ENCODE assay signal across 8 cellular contexts in the genomic region with DNA sequence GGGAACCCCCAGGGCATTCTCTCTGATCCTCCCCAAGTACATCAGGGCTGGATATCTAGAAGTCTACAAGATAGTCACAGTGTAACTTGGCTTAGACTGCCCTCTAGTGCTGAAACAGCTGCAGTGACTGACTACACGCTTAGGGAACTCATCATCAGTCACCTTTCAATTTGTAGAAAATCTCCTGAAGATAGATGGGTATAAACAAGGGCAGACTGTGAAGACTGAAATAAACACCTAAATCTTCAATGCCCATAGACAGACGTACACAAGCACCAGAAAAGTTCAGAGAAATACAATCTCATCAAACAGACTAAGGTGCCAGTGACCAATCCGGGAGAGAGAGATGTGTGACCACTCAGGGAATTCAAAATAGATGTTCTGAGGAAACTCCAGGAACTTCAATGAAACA. TPM values are rescaled to one million over a fixed set of nuclear protein-coding genes. Genes with fewer than 3 reads are reported as not detected.
A peak's percentile ranks its signal among the peaks of the same experiment; 100 is the strongest.
DNase-seq lines count a peak whose midpoint lies in the region; ATAC-seq and TF ChIP-seq lines count a peak whose summit lies in the region.

No MANE protein-coding gene starts in this region.

- no peak overlapping the region for H3K4me3 ChIP-seq in GM12864 (ENCODE audit: low read depth, low read length)
- no peak overlapping the region for H3K4me3 ChIP-seq in endodermal cell (ENCODE audit: low read length)
- no peak overlapping the region for H3K4me3 ChIP-seq in mucosa of descending colon

- no peaks in the 10 kb centered on the region for H3K9me3 Mint-ChIP-seq in activated CD4-positive, alpha-beta T cell treated with anti-CD3 and anti-CD28 coated beads for 36 hours (ENCODE audit: low read depth)
- peaks cover 7% of the 10 kb centered on the region for H3K9me3 Mint-ChIP-seq in endodermal cell

- TF ChIP-seq CTCF in 22Rv1 (IDR thresholded peaks at IDR 0.05) (peak; percentile 98), GM12864 (IDR thresholded peaks at IDR 0.05; ENCODE audit: low read depth, low read length, missing control alignments) (peak; percentile 94), endodermal cell (conservative IDR thresholded peaks at IDR 0.05) (peak; percentile 98), mucosa of descending colon (IDR thresholded peaks at IDR 0.05) (peak; percentile 63)

- H3K27ac ChIP-seq in 22Rv1 (no peak overlapping the region), endodermal cell (ENCODE audit: low read depth, low read length) (no peak overlapping the region)

- H3K27ac Mint-ChIP-seq in activated CD4-positive, alpha-beta T cell treated with anti-CD3 and anti-CD28 coated beads for 36 hours: no peak overlapping the region
- peak overlapping the region; percentile 30 for H3K27ac Mint-ChIP-seq in endodermal cell

- H3K9ac ChIP-seq in endodermal cell (ENCODE audit: extremely low read depth, low read length, poor library complexity, severe bottlenecking): no peak overlapping the region

- H3K4me1 ChIP-seq in endodermal cell (ENCODE audit: control insufficient read depth, insufficient read depth, low read length): peaks cover 6% of the 10 kb centered on the region
- no peaks in the 10 kb centered on the region for H3K4me1 ChIP-seq in mucosa of descending colon (ENCODE audit: low read depth)

- CTCF ChIA-PET in activated CD4-positive, alpha-beta T cell treated with anti-CD3 and anti-CD28 coated beads for 36 hours (lab: Charles Lee): interaction anchor here (0.6 to 4.9 kb wide), 29 partner anchors 8 to 687 kb away, joined by 3 to 64 read pairs (median 4); no protein-coding TSS in a partner anchor

- POLR2A ChIA-PET in activated CD4-positive, alpha-beta T cell treated with anti-CD3 and anti-CD28 coated beads for 36 hours (lab: Charles Lee): no interaction called here

- peaks cover 47% of the 10 kb centered on the region for H3K36me3 Mint-ChIP-seq in activated CD4-positive, alpha-beta T cell treated with anti-CD3 and anti-CD28 coated beads for 36 hours (ENCODE audit: low read depth)
- H3K36me3 Mint-ChIP-seq in endodermal cell (ENCODE audit: low read depth): peaks cover 58% of the 10 kb centered on the region

- H3K27me3 ChIP-seq in endodermal cell (ENCODE audit: control insufficient read depth, insufficient read depth, low read length, poor library complexity, severe bottlenecking): no peaks in the 10 kb centered on the region

- no peak overlapping the region for H3K4me3 Mint-ChIP-seq in activated CD4-positive, alpha-beta T cell treated with anti-CD3 and anti-CD28 coated beads for 36 hours
- H3K4me3 Mint-ChIP-seq in endodermal cell: no peak overlapping the region

- WGBS in endodermal cell (ENCODE audit: insufficient coverage in 1 of 2, insufficient read length in 1 of 2), 2 experiments: 43% methylated on average over 3 of the region's 3 CpGs; no CpG with 5 or more reads in 1 of the 2 experiments

- no peaks in the 10 kb centered on the region for H3K27me3 Mint-ChIP-seq in activated CD4-positive, alpha-beta T cell treated with anti-CD3 and anti-CD28 coated beads for 36 hours
- no peaks in the 10 kb centered on the region for H3K27me3 Mint-ChIP-seq in endodermal cell (ENCODE audit: insufficient read depth)

- H3K36me3 ChIP-seq in endodermal cell (ENCODE audit: control insufficient read depth, insufficient read depth, low read length): peaks cover 61% of the 10 kb centered on the region
- no peaks in the 10 kb centered on the region for H3K36me3 ChIP-seq in mucosa of descending colon (ENCODE audit: low read depth)

- DNase-seq in GM12864 (ENCODE audit: low read depth) (peak; percentile 64), NCI-H345 (lab: John Stamatoyannopoulos, UW) (peak; percentile 40), endodermal cell (peak; percentile 86), mucosa of descending colon (peak in 1 of 3 donors; percentile 75), stromal cell of bone marrow (ENCODE audit: low read depth) (peak; percentile 52)
- DNase-seq in activated CD4-positive, alpha-beta T cell treated with anti-CD3 and anti-CD28 coated beads for 36 hours: peak; percentile 67

- no peaks in the 10 kb centered on the region for H3K4me1 Mint-ChIP-seq in activated CD4-positive, alpha-beta T cell treated with anti-CD3 and anti-CD28 coated beads for 36 hours
- peaks cover 12% of the 10 kb centered on the region for H3K4me1 Mint-ChIP-seq in endodermal cell

- intact Hi-C loops in activated CD4-positive, alpha-beta T cell treated with anti-CD3 and anti-CD28 coated beads for 36 hours (cut with DNase I, micrococcal nuclease): loop anchor here (1.0 to 10.0 kb wide), 11 partner anchors 81 to 687 kb away; a partner anchor contains a TSS
- intact Hi-C loops in mucosa of descending colon (cut with DNase I, micrococcal nuclease): loop anchor here (5.0 to 10.0 kb wide), 2 partner anchors 296 to 303 kb away; no protein-coding TSS in a partner anchor

- ATAC-seq in HG02973 (IDR thresholded peaks at IDR 0.05; ENCODE audit: unreplicated experiment): peak; percentile 87
- ATAC-seq in activated CD4-positive, alpha-beta T cell treated with anti-CD3 and anti-CD28 coated beads for 36 hours: peak; percentile 98
- ATAC-seq in mucosa of descending colon: peak; percentile 94

- H3K9me3 ChIP-seq in endodermal cell (ENCODE audit: control insufficient read depth, low read length) (peaks cover 14% of the 10 kb centered on the region), mucosa of descending colon (no peaks in the 10 kb centered on the region)

RNA-seq across cellular contexts. Expression of a gene that starts 46.6 kb away (rescaled TPM):
- 10 to 100 TPM in 1 of 2 experiments, 1 to 10 TPM in 1; 9.2 to 13.8 TPM for total RNA-seq in activated CD4-positive, alpha-beta T cell treated with anti-CD3 and anti-CD28 coated beads for 36 hours
- total RNA-seq in endodermal cell (10 to 100 TPM; 17.3 to 27.4 TPM), mucosa of descending colon (1 to 10 TPM; 2.5 to 4.4 (median 3.4) TPM)
- 31.0 TPM for polyA plus RNA-seq in endodermal cell (2013, experiment 1 of 2)
- polyA plus RNA-seq in endodermal cell (2013, experiment 2 of 2): 28.6 TPM
